In the genomic region with DNA sequence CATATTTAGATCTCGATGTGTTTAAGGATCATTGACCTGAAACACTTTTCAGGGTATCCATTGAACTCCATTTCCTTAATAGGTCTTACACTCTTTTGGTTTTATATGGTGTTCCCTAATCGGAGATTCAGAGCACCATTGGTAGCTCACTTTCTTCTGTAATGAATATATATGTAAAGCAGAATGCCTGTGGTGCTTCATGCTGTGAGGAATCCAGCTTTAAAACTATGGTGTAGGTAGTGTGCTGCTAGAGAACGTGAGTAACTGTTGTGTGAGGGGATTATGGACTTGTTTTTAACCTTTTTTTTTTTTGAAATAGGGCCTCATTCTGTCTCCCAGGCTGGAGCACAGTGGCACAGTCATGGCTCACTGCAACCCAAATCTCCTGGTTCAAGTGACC, we compare ENCODE assay signal across 19 cellular contexts.
A peak's percentile ranks its signal among the peaks of the same experiment; 100 is the strongest.
DNase-seq lines count a peak whose midpoint lies in the region; ATAC-seq, FAIRE-seq and TF ChIP-seq lines count a peak whose summit lies in the region.
"Had no signal": no experiment of that assay in that cellular context is flagged by ENCODE, and none has a peak within 500 bp of the region (broad histone marks: within the 10 kb centered on the region; RNA-seq: fewer than 3 reads in every experiment).

No MANE protein-coding gene starts in this region.

- H4K20me1 ChIP-seq in GM23338 (replicated peaks; ENCODE audit: insufficient read depth) (no peaks in the 10 kb centered on the region), H1 (replicated peaks in 1 of 2; ENCODE audit: control insufficient read depth in 1 of 2, insufficient read depth in 2 of 2, low read length in 2 of 2) (no peaks in the 10 kb centered on the region)

- H3K4me1 Mint-ChIP-seq in GM23338, result peaks cover 39% of the 10 kb centered on the region
- H3K4me1 Mint-ChIP-seq: CD4-positive, alpha-beta memory T cell had no signal

- H3K23ac ChIP-seq in H1 (ENCODE audit: insufficient read length), result no peak overlapping the region
- no peak overlapping the region for H3K23ac ChIP-seq in trophoblast cell (ENCODE audit: low read length)

- DNase-seq in GM23338 (ENCODE audit: low spot score), result peak; percentile 53
- no peak for DNase-seq in H1 (ENCODE audit: low read depth in 1 of 2, low spot score in 2 of 2)
- no peak for DNase-seq in MV-4-11 (lab: John Stamatoyannopoulos, UW)
- no peak for DNase-seq in cortex of kidney (lab: John Stamatoyannopoulos, UW)
- no peak for DNase-seq in trophoblast cell
- DNase-seq in erythroblast (lab: John Stamatoyannopoulos, UW), result no peak
- DNase-seq: 8988T; C1 segment of cervical spinal cord; Calu3; CD4-positive, alpha-beta memory T cell; COR-L47; DMS53; DMS79 treated with DMSO at 0.1 percent for 48 hours; GF-D8; HCEC 1CT had no signal

- no peak overlapping the region for H2BK20ac ChIP-seq in H1 (ENCODE audit: low read length)

- no peaks in the 10 kb centered on the region for H3K9me2 ChIP-seq in GM23338 (ENCODE audit: insufficient read depth)

- 62% methylated on average over 3 of the region's 3 CpGs; no CpG with 5 or more reads in 1 of the 2 experiments for WGBS in H1 (ENCODE audit: extremely low coverage in 1 of 2, insufficient coverage in 1 of 2, insufficient read length in 1 of 2, insufficient replicate concordance in 2 of 2, low coverage in 1 of 2, low lambda C conversion rate in 2 of 2, missing lambda C conversion rate in 1 of 2), 2 experiments
- no CpG with 5 or more reads among the region's 3 CpGs for WGBS in trophoblast cell (ENCODE audit: extremely low coverage, insufficient coverage, insufficient read length)

- H3K4me3 ChIP-seq in GM23338 (no peak overlapping the region), HUES48 (ENCODE audit: low read depth, low read length) (no peak overlapping the region), H1 (ENCODE audit: extremely low read depth in 1 of 4, insufficient read depth in 2 of 4, low read depth in 3 of 4, low read length in 4 of 4) (no peak overlapping the region; a peak in 1 of 8 replicates), trophoblast cell (ENCODE audit: low read depth, low read length) (no peak overlapping the region)
- H3K4me3 ChIP-seq: A549 had no signal

- no peak overlapping the region for H2BK15ac ChIP-seq in H1 (ENCODE audit: low read length)

- H3K27me3 ChIP-seq in GM23338 (ENCODE audit: insufficient read depth), result no peaks in the 10 kb centered on the region
- no peaks in the 10 kb centered on the region for H3K27me3 ChIP-seq in HUES48 (ENCODE audit: control insufficient read depth, insufficient read depth, low read length)
- no peaks in the 10 kb centered on the region for H3K27me3 ChIP-seq in H1 (replicated peaks in 1 of 4; ENCODE audit: control insufficient read depth in 3 of 4, extremely low read depth in 1 of 4, insufficient read depth in 3 of 4, low read length in 3 of 4)
- no peaks in the 10 kb centered on the region for H3K27me3 ChIP-seq in trophoblast cell (ENCODE audit: insufficient read depth, low read length)

- no peaks in the 10 kb centered on the region for H3K36me3 Mint-ChIP-seq in GM23338 (ENCODE audit: low read depth)

- H4K91ac ChIP-seq in H1 (replicated peaks; ENCODE audit: insufficient read length, low read length), result no peak overlapping the region
- H4K91ac ChIP-seq in trophoblast cell (ENCODE audit: low read depth, low read length), result no peak overlapping the region

- H4K12ac ChIP-seq in trophoblast cell (ENCODE audit: low read depth, low read length), result no peak overlapping the region

- H2AFZ ChIP-seq in GM23338 (no peak overlapping the region), H1 (ENCODE audit: low read length) (no peak overlapping the region), trophoblast cell (ENCODE audit: insufficient read depth, low read length, poor library complexity) (no peak overlapping the region)

- no peaks in the 10 kb centered on the region for H3K9me3 Mint-ChIP-seq in GM23338

- FAIRE-seq in H1 (lab: Jason Lieb, UNC), result no peak
- FAIRE-seq: A549, GM12891, GM18507 had no signal

- no peak for TF ChIP-seq EP300 in H1 (IDR thresholded peaks at IDR 0.05; ENCODE audit: borderline replicate concordance in 1 of 2, low read depth in 2 of 2, low read length in 2 of 2)

- no peak overlapping the region for H2AK5ac ChIP-seq in H1 (ENCODE audit: low read depth, low read length)
- H2AK5ac ChIP-seq in trophoblast cell (ENCODE audit: low read length), result no peak overlapping the region

- H2BK12ac ChIP-seq in H1 (ENCODE audit: low read depth, low read length), result no peak overlapping the region
- H2BK12ac ChIP-seq in trophoblast cell (ENCODE audit: low read length), result no peak overlapping the region

- H4K5ac ChIP-seq in H1 (ENCODE audit: insufficient read length, low read depth, low read length), result no peak overlapping the region

- H3K4me2 ChIP-seq in GM23338 (0 out of 2 replicates have a peak overlapping the region, but pooled peaks have one; percentile 3), H1 (ENCODE audit: insufficient read depth in 1 of 2, low read depth in 2 of 2, low read length in 2 of 2) (peak overlapping the region; percentile 10 to 24; a peak in 2 of 4 replicates), trophoblast cell (ENCODE audit: low read length) (no peak overlapping the region)
- H3K4me2 ChIP-seq: A549 had no signal

- H2BK5ac ChIP-seq in H1 (ENCODE audit: low read depth, low read length) (no peak overlapping the region), trophoblast cell (ENCODE audit: low read depth, low read length, poor library complexity) (no peak overlapping the region)

- H3K27me3 Mint-ChIP-seq in GM23338 (ENCODE audit: insufficient read depth, low read depth, poor library complexity), result peaks cover 2% of the 10 kb centered on the region
- H3K27me3 Mint-ChIP-seq: CD4-positive, alpha-beta memory T cell had no signal

- no peak overlapping the region for H3K27ac Mint-ChIP-seq in GM23338
- H3K27ac Mint-ChIP-seq: CD4-positive, alpha-beta memory T cell had no signal

- H3K9me3 ChIP-seq in HUES48 (ENCODE audit: control insufficient read depth, insufficient read depth, low read length), result no peaks in the 10 kb centered on the region
- no peaks in the 10 kb centered on the region for H3K9me3 ChIP-seq in H1 (ENCODE audit: insufficient read depth in 2 of 2, low read depth in 1 of 2, low read length in 1 of 2)
- no peaks in the 10 kb centered on the region for H3K9me3 ChIP-seq in trophoblast cell (ENCODE audit: insufficient read depth, low read depth, low read length)
- H3K9me3 ChIP-seq: A549 had no signal

- H3K79me1 ChIP-seq in H1 (ENCODE audit: low read depth, low read length) (no peaks in the 10 kb centered on the region), trophoblast cell (ENCODE audit: low read length) (peaks cover 2% of the 10 kb centered on the region)

- no peaks in the 10 kb centered on the region for H3K79me2 ChIP-seq in GM23338 (replicated peaks; ENCODE audit: insufficient read depth)
- H3K79me2 ChIP-seq in H1 (ENCODE audit: control insufficient read depth in 1 of 2, insufficient read depth in 2 of 2, low read length in 2 of 2), result no peaks in the 10 kb centered on the region
- no peaks in the 10 kb centered on the region for H3K79me2 ChIP-seq in trophoblast cell (ENCODE audit: control insufficient read depth, insufficient read depth, low read length, poor library complexity)

- ATAC-seq in GM23338, result peak; percentile 82
- ATAC-seq: A549 had no signal

- H3K4me1 ChIP-seq in GM23338 (ENCODE audit: insufficient read depth), result peaks cover 12% of the 10 kb centered on the region; the same call in 1 of the 2 replicates
- H3K4me1 ChIP-seq in HUES48 (ENCODE audit: control insufficient read depth, insufficient read depth, low read length), result peaks cover 33% of the 10 kb centered on the region
- peaks cover 0 to 7% (median 4%) of the 10 kb centered on the region in 4 experiments; a peak in 4 of 7 replicates for H3K4me1 ChIP-seq in H1 (replicated peaks in 1 of 4; ENCODE audit: control insufficient read depth in 3 of 4, insufficient read depth in 4 of 4, low read length in 3 of 4)
- H3K4me1 ChIP-seq in trophoblast cell (ENCODE audit: control insufficient read depth in 1 of 2, insufficient read depth in 2 of 2, low read length in 2 of 2), result peaks cover 2 to 11% of the 10 kb centered on the region in 2 experiments

- H3K56ac ChIP-seq in H1 (replicated peaks; ENCODE audit: insufficient read length, low read depth, low read length), result no peak overlapping the region

- H3K36me3 ChIP-seq in GM23338 (ENCODE audit: insufficient read depth), result no peaks in the 10 kb centered on the region
- H3K36me3 ChIP-seq in HUES48 (ENCODE audit: control insufficient read depth, insufficient read depth, low read length), result no peaks in the 10 kb centered on the region
- no peaks in the 10 kb centered on the region for H3K36me3 ChIP-seq in H1 (ENCODE audit: control insufficient read depth in 2 of 4, insufficient read depth in 4 of 4, low read length in 3 of 4)
- no peaks in the 10 kb centered on the region for H3K36me3 ChIP-seq in trophoblast cell (ENCODE audit: control insufficient read depth in 1 of 2, insufficient read depth in 2 of 2, low read length in 2 of 2)

- no peaks in the 10 kb centered on the region for H3K23me2 ChIP-seq in H1 (ENCODE audit: low read depth, low read length)

- no peak overlapping the region for H3K14ac ChIP-seq in H1 (ENCODE audit: insufficient read length)
- no peak overlapping the region for H3K14ac ChIP-seq in trophoblast cell (ENCODE audit: low read length)

- no peak overlapping the region for H3K4me3 Mint-ChIP-seq in GM23338
- H3K4me3 Mint-ChIP-seq: CD4-positive, alpha-beta memory T cell had no signal

- CTCF ChIA-PET in H1 (lab: Charles Lee; ENCODE audit: partially characterized antibody), result interaction anchor here (1.4 kb wide), 1 partner anchor 8 kb away, joined by 5 read pairs; no protein-coding TSS in a partner anchor

- TF ChIP-seq CTCF in GM23338 (conservative IDR thresholded peaks at IDR 0.05; ENCODE audit: low read depth in 2 of 2) (no peak), H1 (IDR thresholded peaks at IDR 0.05; ENCODE audit: control extremely low read depth in 1 of 3, insufficient read depth in 1 of 3, low read depth in 1 of 3, low read length in 3 of 3) (no peak)

- POLR2A ChIA-PET in H1 (lab: Charles Lee; ENCODE audit: partially characterized antibody), result no interaction called here

- H3K18ac ChIP-seq in H1 (ENCODE audit: extremely low read depth, low read length) (no peak overlapping the region), trophoblast cell (ENCODE audit: low read length) (no peak overlapping the region)

- TF ChIP-seq POLR2A in H1 (IDR thresholded peaks at IDR 0.05; ENCODE audit: control extremely low read depth in 1 of 2, low read depth in 2 of 2, low read length in 2 of 2), result no peak
- no peak for TF ChIP-seq POLR2A in erythroblast (IDR thresholded peaks at IDR 0.05; ENCODE audit: low read length)

- no peak overlapping the region for H3K27ac ChIP-seq in GM23338 (ENCODE audit: low read depth)
- H3K27ac ChIP-seq in HUES48 (ENCODE audit: low read depth, low read length), result peak overlapping the region; percentile 59
- H3K27ac ChIP-seq in H1 (ENCODE audit: low read depth, low read length), result no peak overlapping the region
- H3K27ac ChIP-seq in trophoblast cell (ENCODE audit: low read depth, low read length), result no peak overlapping the region
- H3K27ac ChIP-seq: A549 had no signal

- no peaks in the 10 kb centered on the region for H3F3A ChIP-seq in GM23338 (replicated peaks; ENCODE audit: low read depth)

- H3K9ac ChIP-seq in HUES48 (ENCODE audit: low read depth, low read length), result no peak overlapping the region
- no peak overlapping the region for H3K9ac ChIP-seq in H1 (replicated peaks in 1 of 4; ENCODE audit: extremely low read depth in 1 of 4, low read depth in 3 of 4, low read length in 3 of 4)
- no peak overlapping the region for H3K9ac ChIP-seq in trophoblast cell (ENCODE audit: low read length)

- no peak overlapping the region for H2BK120ac ChIP-seq in H1 (replicated peaks; ENCODE audit: low read depth, low read length)
- H2BK120ac ChIP-seq in trophoblast cell (ENCODE audit: insufficient read depth, low read length, poor library complexity), result no peak overlapping the region

- H4K8ac ChIP-seq in H1 (ENCODE audit: extremely low read depth, insufficient read depth, low read length) (no peak overlapping the region), trophoblast cell (ENCODE audit: low read depth, low read length) (no peak overlapping the region)

- H3K4ac ChIP-seq in H1 (replicated peaks; ENCODE audit: insufficient read length, low read depth, low read length) (no peak overlapping the region), trophoblast cell (ENCODE audit: low read depth, low read length) (no peak overlapping the region)

- no peak for TF ChIP-seq RAD21 in H1 (IDR thresholded peaks at IDR 0.05 in 1 of 2, conservative IDR thresholded peaks at IDR 0.05 in 1 of 2; ENCODE audit: low read depth in 2 of 2, low read length in 2 of 2)
